13 cellular contexts compared by ENCODE assay signal in the genomic region with DNA sequence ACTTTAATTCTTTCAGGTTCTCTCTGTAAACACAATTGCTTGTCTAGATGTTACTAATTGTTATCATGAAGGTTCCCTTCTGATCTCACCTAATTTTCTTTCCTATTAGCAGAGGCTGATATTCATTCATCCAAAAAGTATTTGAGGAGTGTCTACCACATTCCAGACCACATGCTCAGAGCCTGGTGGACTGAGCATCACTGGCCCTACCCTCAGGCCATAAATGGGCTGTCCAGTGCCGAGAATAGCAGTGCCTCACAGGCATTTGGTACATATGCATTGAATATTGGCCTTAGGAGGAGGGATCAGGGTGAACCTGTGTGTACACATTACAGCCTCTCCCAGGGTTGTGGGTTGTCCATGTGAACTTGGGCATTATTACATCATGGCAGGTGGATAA. TPM values are rescaled to one million over a fixed set of nuclear protein-coding genes. Genes with fewer than 3 reads are reported as not detected.
A peak's percentile ranks its signal among the peaks of the same experiment; 100 is the strongest.
DNase-seq lines count a peak whose midpoint lies in the region; ATAC-seq and TF ChIP-seq lines count a peak whose summit lies in the region.
"Had no signal": no experiment of that assay in that cellular context is flagged by ENCODE, and none has a peak within 500 bp of the region (broad histone marks: within the 10 kb centered on the region; RNA-seq: fewer than 3 reads in every experiment).

No MANE protein-coding gene starts in this region.

- H3K79me2 ChIP-seq in SK-N-SH (ENCODE audit: insufficient read depth) = no peaks in the 10 kb centered on the region
- H3K79me2 ChIP-seq in hepatocyte = no peaks in the 10 kb centered on the region

- CTCF ChIA-PET in SK-N-SH (lab: Yijun Ruan, JAX) = interaction anchor here (0.6 to 1.0 kb wide), 7 partner anchors 10 to 344 kb away, joined by 3 to 4 read pairs (median 3); no protein-coding TSS in a partner anchor

- H3K27ac ChIP-seq in SK-N-SH (ENCODE audit: low read depth in 2 of 2, low read length in 1 of 2) = no peak overlapping the region
- H3K27ac ChIP-seq in upper lobe of right lung = no peak overlapping the region
- no peak overlapping the region for H3K27ac ChIP-seq in hepatocyte
- H3K27ac ChIP-seq: VCaP had no signal

- no peak for TF ChIP-seq RAD21 in SK-N-SH (IDR thresholded peaks at IDR 0.05; ENCODE audit: low read length)

- TF ChIP-seq EP300 in SK-N-SH (IDR thresholded peaks at IDR 0.05; ENCODE audit: borderline replicate concordance in 1 of 2, low read depth in 1 of 2, low read length in 1 of 2) = no peak

- no peaks in the 10 kb centered on the region for H3K27me3 ChIP-seq in SK-N-SH (ENCODE audit: insufficient read depth)
- no peaks in the 10 kb centered on the region for H3K27me3 ChIP-seq in upper lobe of right lung
- peaks cover 10% of the 10 kb centered on the region for H3K27me3 ChIP-seq in hepatocyte

- WGBS in SK-N-SH (ENCODE audit: low lambda C conversion rate) = 67% methylated on average over 1 of the region's 1 CpG
- 72% methylated on average over 1 of the region's 1 CpG for WGBS in hepatocyte (ENCODE audit: low lambda C conversion rate, missing lambda C conversion rate)

- intact Hi-C loops in upper lobe of right lung (cut with DNase I) = no loop called here

- H3K9me2 ChIP-seq in SK-N-SH (no peaks in the 10 kb centered on the region), hepatocyte (replicated peaks; ENCODE audit: insufficient read depth) (no peaks in the 10 kb centered on the region)

- no peak overlapping the region for H3K9ac ChIP-seq in SK-N-SH

- H3K4me1 ChIP-seq in SK-N-SH (ENCODE audit: control insufficient read depth in 1 of 2, insufficient read depth in 2 of 2, low read depth in 1 of 2, low read length in 1 of 2) (peaks cover 0 to 3% of the 10 kb centered on the region in 2 experiments; a peak in 3 of 4 replicates), upper lobe of right lung (no peaks in the 10 kb centered on the region), hepatocyte (ENCODE audit: insufficient read depth) (no peaks in the 10 kb centered on the region)

- no peak overlapping the region for H3K4me3 ChIP-seq in SK-N-SH (ENCODE audit: low read depth in 2 of 2, low read length in 1 of 2)
- H3K4me3 ChIP-seq in foreskin fibroblast (ENCODE audit: low read depth in 1 of 2, low read length in 2 of 2) = no peak overlapping the region
- no peak overlapping the region for H3K4me3 ChIP-seq in upper lobe of right lung
- H3K4me3 ChIP-seq in hepatocyte = no peak overlapping the region

- DNase-seq in HCEC 1CT = peak; percentile 68
- DNase-seq in SK-N-SH = no peak
- DNase-seq in foreskin fibroblast = peak; percentile 47 to 78
- DNase-seq in upper lobe of right lung = no peak
- DNase-seq in hepatocyte (ENCODE audit: low spot score) = no peak
- no peak for DNase-seq in GM13976 (ENCODE audit: low spot score)
- DNase-seq: activated naive CD4-positive, alpha-beta T cell treated with anti-CD3 and anti-CD28 coated beads, Interleukin-2, amount 10 ng/mL, durations not matched to agents 7 days and 5 days; NCI-H1436 treated with DMSO at 0.1 percent for 48 hours; NCI-H524 treated with DMSO at 0.1 percent for 48 hours; nucleus accumbens; stimulated activated CD4-positive, alpha-beta T cell treated with anti-CD3 and anti-CD28 coated beads, Interleukin-12 subunit alpha, Interleukin-12 subunit beta, amount 100 ng/mL, for 4 hours had no signal

- TF ChIP-seq CTCF in SK-N-SH (IDR thresholded peaks at IDR 0.05) = no peak
- TF ChIP-seq CTCF in foreskin fibroblast (IDR thresholded peaks at IDR 0.05; ENCODE audit: low read depth, low read length) = no peak
- no peak for TF ChIP-seq CTCF in upper lobe of right lung (IDR thresholded peaks at IDR 0.05)
- TF ChIP-seq CTCF in hepatocyte (IDR thresholded peaks at IDR 0.05; ENCODE audit: poor library complexity) = no peak
- TF ChIP-seq CTCF in GM13976 (IDR thresholded peaks at IDR 0.05; ENCODE audit: borderline replicate concordance, control extremely low read depth, extremely low read depth, insufficient read depth, missing control alignments) = no peak

- H2AFZ ChIP-seq in SK-N-SH (ENCODE audit: low read depth) (peak overlapping the region; percentile 14; the same call in 1 of the 2 replicates), hepatocyte (no peak overlapping the region)

- in situ Hi-C loops in GM13976 (cut with MboI; ENCODE audit: low sequenced_read_pairs, unreplicated experiment) = no loop called here

- ATAC-seq in upper lobe of right lung (peak; percentile 34), HG03095 (IDR thresholded peaks at IDR 0.05; ENCODE audit: unreplicated experiment) (no peak)

- H3F3A ChIP-seq in SK-N-SH (replicated peaks; ENCODE audit: insufficient read depth) = no peaks in the 10 kb centered on the region

- no peak overlapping the region for H3K4me2 ChIP-seq in SK-N-SH
- no peak overlapping the region for H3K4me2 ChIP-seq in hepatocyte

- H3K36me3 ChIP-seq in SK-N-SH (replicated peaks in 1 of 2; ENCODE audit: control insufficient read depth in 1 of 2, insufficient read depth in 2 of 2, low read length in 1 of 2) (no peaks in the 10 kb centered on the region), upper lobe of right lung (no peaks in the 10 kb centered on the region), hepatocyte (replicated peaks; ENCODE audit: insufficient read depth, low read depth) (no peaks in the 10 kb centered on the region)

- H3K9me3 ChIP-seq in SK-N-SH (no peaks in the 10 kb centered on the region), upper lobe of right lung (no peaks in the 10 kb centered on the region), hepatocyte (ENCODE audit: low read depth) (no peaks in the 10 kb centered on the region)

- POLR2A ChIA-PET in SK-N-SH (lab: Yijun Ruan, JAX) = no interaction called here

- H4K20me1 ChIP-seq in SK-N-SH (ENCODE audit: insufficient read depth) (no peaks in the 10 kb centered on the region), hepatocyte (ENCODE audit: insufficient read depth, poor library complexity, severe bottlenecking) (no peaks in the 10 kb centered on the region)

TF ChIP-seq in SK-N-SH, 30 proteins besides CTCF, POLR2A, EP300 and RAD21:
- no peak for TF ChIP-seq GABPA (IDR thresholded peaks at IDR 0.05; ENCODE audit: low read depth)
- TF ChIP-seq FOSL2 (IDR thresholded peaks at IDR 0.05; ENCODE audit: borderline replicate concordance, low read depth) = 0 out of 2 replicates have a peak, but pooled peaks have one; percentile 2
- TF ChIP-seq, protein P1, sequence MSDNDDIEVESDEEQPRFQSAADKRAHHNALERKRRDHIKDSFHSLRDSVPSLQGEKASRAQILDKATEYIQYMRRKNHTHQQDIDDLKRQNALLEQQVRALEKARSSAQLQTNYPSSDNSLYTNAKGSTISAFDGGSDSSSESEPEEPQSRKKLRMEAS (IDR thresholded peaks at IDR 0.05; ENCODE audit: low read depth) = no peak
- TF ChIP-seq RFX5 (IDR thresholded peaks at IDR 0.05; ENCODE audit: low read length) = no peak

RNA-seq across cellular contexts. Expression of gene PRELID3B, which starts 40.4 kb away (rescaled TPM):
- 20.9 and 27.4 TPM in 2 replicates for polyA plus RNA-seq in SK-N-SH (2012; rRNA removed)
- polyA plus RNA-seq in SK-N-SH (2012; cell fraction: cytosol; rRNA removed) = 38.1 and 58.8 TPM in 2 replicates
- polyA plus RNA-seq in SK-N-SH (2012; cell fraction: nucleus; rRNA removed) = 6.0 and 10.8 TPM in 2 replicates
- total RNA-seq in upper lobe of right lung = 47.2 TPM
- total RNA-seq in hepatocyte = 70.3 and 75.7 TPM in 2 replicates
- 33.0 and 38.2 TPM in 2 replicates for polyA plus RNA-seq in hepatocyte

RNA-seq across cellular contexts. Expression of gene ATP5F1E, which starts 50.8 kb away (rescaled TPM):
- 48.0 and 60.8 TPM in 2 replicates for polyA plus RNA-seq in SK-N-SH (2012; rRNA removed)
- polyA plus RNA-seq in SK-N-SH (2012; cell fraction: cytosol; rRNA removed) = 80.3 and 119 TPM in 2 replicates
- 15.0 and 17.5 TPM in 2 replicates for polyA plus RNA-seq in SK-N-SH (2012; cell fraction: nucleus; rRNA removed)
- 59.7 TPM for total RNA-seq in upper lobe of right lung
- total RNA-seq in hepatocyte = 32.2 and 32.9 TPM in 2 replicates
- 217 and 227 TPM in 2 replicates for polyA plus RNA-seq in hepatocyte

Comparison
In these comparisons a context has a peak if more than half of its experiments do, and no peak if none do; other contexts are left out.
1. DNase-seq: peak in HCEC 1CT (single experiment) and foreskin fibroblast (2 of 2); none in SK-N-SH (single experiment), upper lobe of right lung (single experiment), hepatocyte (single experiment) and GM13976 (single experiment).